8 cellular contexts compared by ENCODE assay signal in genomic region chr6:26126394-26127221, GRCh38. TPM values are rescaled to one million over a fixed set of nuclear protein-coding genes. Genes with fewer than 3 reads are reported as not detected.
DNase-seq lines count a peak whose midpoint lies in the region; ATAC-seq lines count a peak whose summit lies in the region.

No MANE protein-coding gene starts in this region.

- peak overlapping the region; percentile 96 to 100 (median 100) for H3K4me3 Mint-ChIP-seq in CD4-positive, alpha-beta memory T cell
- peak overlapping the region; percentile 93 to 100 (median 98) for H3K4me3 Mint-ChIP-seq in naive thymus-derived CD8-positive, alpha-beta T cell

- H3K27ac Mint-ChIP-seq in CD4-positive, alpha-beta memory T cell, result peak overlapping the region; percentile 90 to 99 (median 97)
- H3K27ac Mint-ChIP-seq in naive thymus-derived CD8-positive, alpha-beta T cell, result peak overlapping the region; percentile 90 to 100 (median 98)

- H3K4me1 ChIP-seq in CD4-positive, alpha-beta memory T cell (ENCODE audit: insufficient read depth, low read length), result peaks cover 43% of the 10 kb centered on the region

- peak overlapping the region; percentile 71 to 98 for H3K4me3 ChIP-seq in CD4-positive, alpha-beta memory T cell (ENCODE audit: low read length in 2 of 2)
- H3K4me3 ChIP-seq in MG63, result peak overlapping the region; percentile 69

- H3K9me3 ChIP-seq in CD4-positive, alpha-beta memory T cell (ENCODE audit: control insufficient read depth in 1 of 2, low read length in 2 of 2), result no peaks in the 10 kb centered on the region
- no peaks in the 10 kb centered on the region for H3K9me3 ChIP-seq in MG63

- H3K27me3 ChIP-seq in CD4-positive, alpha-beta memory T cell (ENCODE audit: insufficient read depth, low read length), result no peaks in the 10 kb centered on the region
- H3K27me3 ChIP-seq in MG63, result no peaks in the 10 kb centered on the region

- H3K27ac ChIP-seq in CD4-positive, alpha-beta memory T cell (ENCODE audit: low read depth, low read length), result peak overlapping the region; percentile 89
- peak overlapping the region; percentile 73 for H3K27ac ChIP-seq in cingulate gyrus (ENCODE audit: low read depth, low read length)

- DNase-seq in CD4-positive, alpha-beta memory T cell, result no peak
- DNase-seq in MG63, result peak; percentile 20
- DNase-seq in naive thymus-derived CD8-positive, alpha-beta T cell, result no peak
- DNase-seq in mucosa of gallbladder (ENCODE audit: low spot score), result no peak
- DNase-seq in activated gamma-delta T cell (lab: John Stamatoyannopoulos, UW), result no peak
- DNase-seq in SHP77 treated with DMSO at 0.1 percent for 48 hours (lab: John Stamatoyannopoulos, UW), result no peak

- intact Hi-C loops in CD4-positive, alpha-beta memory T cell (cut with micrococcal nuclease), result loop anchor here (1.0 kb wide), 1 partner anchor 10 kb away; no protein-coding TSS in a partner anchor

- peaks cover 0 to 19% (median 0%) of the 10 kb centered on the region in 8 donors for H3K9me3 Mint-ChIP-seq in CD4-positive, alpha-beta memory T cell
- peaks cover 0 to 2% (median 0%) of the 10 kb centered on the region in 9 donors for H3K9me3 Mint-ChIP-seq in naive thymus-derived CD8-positive, alpha-beta T cell

- no peak for ATAC-seq in naive thymus-derived CD8-positive, alpha-beta T cell
- no peak for ATAC-seq in GM19023 (IDR thresholded peaks at IDR 0.05; ENCODE audit: unreplicated experiment)

- H3K36me3 Mint-ChIP-seq in CD4-positive, alpha-beta memory T cell, result peaks cover 15 to 57% of the 10 kb centered on the region in 2 donors
- peaks cover 20 to 40% (median 27%) of the 10 kb centered on the region in 3 donors for H3K36me3 Mint-ChIP-seq in naive thymus-derived CD8-positive, alpha-beta T cell

- H3K36me3 ChIP-seq in CD4-positive, alpha-beta memory T cell (ENCODE audit: insufficient read depth, low read length), result peaks cover 4% of the 10 kb centered on the region
- H3K36me3 ChIP-seq in MG63, result peaks cover 6% of the 10 kb centered on the region; the same call in 1 of the 2 replicates

- POLR2A ChIA-PET in CD4-positive, alpha-beta memory T cell (lab: Charles Lee; ENCODE audit: partially characterized antibody), result interaction anchor here (0.6 to 13.1 kb wide), 31 partner anchors 12 to 1746 kb away, joined by 3 to 2775 read pairs (median 90); partner anchors contain the start of genes HFE and HMGN4
- POLR2A ChIA-PET in naive thymus-derived CD8-positive, alpha-beta T cell (lab: Charles Lee), result interaction anchor here (0.6 to 12.6 kb wide), 28 partner anchors 9 to 1767 kb away, joined by 3 to 1613 read pairs (median 52); partner anchors contain the start of gene HFE

- CTCF ChIA-PET in CD4-positive, alpha-beta memory T cell (lab: Charles Lee; ENCODE audit: partially characterized antibody), result interaction anchor here (0.6 to 4.4 kb wide), 7 partner anchors 28 to 71 kb away, joined by 3 to 32 read pairs (median 5); a partner anchor contains a TSS

- H3K4me1 Mint-ChIP-seq in CD4-positive, alpha-beta memory T cell, result peaks cover 27 to 74% (median 42%) of the 10 kb centered on the region in 4 donors
- peaks cover 28 to 54% (median 52%) of the 10 kb centered on the region in 4 donors for H3K4me1 Mint-ChIP-seq in naive thymus-derived CD8-positive, alpha-beta T cell

- H3K27me3 Mint-ChIP-seq in CD4-positive, alpha-beta memory T cell, result peaks cover 0 to 3% of the 10 kb centered on the region in 2 donors
- peaks cover 0 to 4% (median 0%) of the 10 kb centered on the region in 5 donors for H3K27me3 Mint-ChIP-seq in naive thymus-derived CD8-positive, alpha-beta T cell

RNA-seq across cellular contexts. Expression of gene HFE, which starts 39.4 kb away (rescaled TPM):
- 1 to 10 TPM; 3.5 to 4.2 TPM for total RNA-seq in CD4-positive, alpha-beta memory T cell
- polyA plus RNA-seq in CD4-positive, alpha-beta memory T cell, result 1 to 10 TPM; 3.4 to 4.2 TPM
- 7.7 and 9.1 TPM in 2 replicates for total RNA-seq in MG63 (2014; rRNA removed; shearing (Covaris generic); ENCODE audit: low replicate concordance)
- 1 to 10 TPM; 1.3 to 1.6 TPM for total RNA-seq in naive thymus-derived CD8-positive, alpha-beta T cell
- 1 to 10 TPM in 2 of 3 donors, under 1 TPM in 1; 0.68 to 3.8 (median 1.8) TPM for polyA plus RNA-seq in naive thymus-derived CD8-positive, alpha-beta T cell
- total RNA-seq in mucosa of gallbladder, result 19.1 TPM
